In genomic region chr18:64244571-64244970, GRCh38 we compare ENCODE assay signal across 11 cellular contexts.
DNase-seq lines count a peak whose midpoint lies in the region; ATAC-seq and TF ChIP-seq lines count a peak whose summit lies in the region.
"Had no signal": no experiment of that assay in that cellular context is flagged by ENCODE, and none has a peak within 500 bp of the region (broad histone marks: within the 10 kb centered on the region; RNA-seq: fewer than 3 reads in every experiment).

No MANE protein-coding gene starts in this region.

- peak; percentile 48 for DNase-seq in DMS153 (lab: John Stamatoyannopoulos, UW)
- peak; percentile 18 for DNase-seq in HT1080 (ENCODE audit: low read depth)
- DNase-seq in WERI-Rb-1, result peak; percentile 58
- peak; percentile 4 to 80 for DNase-seq in lung microvascular endothelial cell (ENCODE audit: low read depth in 2 of 2)
- DNase-seq in NCI-H226, result no peak
- DNase-seq in COLO668 (lab: John Stamatoyannopoulos, UW; ENCODE audit: unreplicated experiment), result no peak
- DNase-seq: activated T-cell treated with anti-CD3 and anti-CD28 coated beads for 4 hours; islet precursor cell; stimulated activated naive CD8-positive, alpha-beta T cell treated with anti-CD3 and anti-CD28 coated beads, Interleukin-15, amount 100 ng/mL, for 72 hours; T1000 had no signal

- H3K27me3 ChIP-seq in WERI-Rb-1 (ENCODE audit: insufficient read depth, low read depth, severe bottlenecking), result no peaks in the 10 kb centered on the region

- no peak for ATAC-seq in HG02763 (IDR thresholded peaks at IDR 0.05; ENCODE audit: unreplicated experiment)
- ATAC-seq: stimulated activated naive CD8-positive, alpha-beta T cell treated with anti-CD3 and anti-CD28 coated beads, Interleukin-15, amount 100 ng/mL, for 72 hours had no signal

- peak; percentile 61 for TF ChIP-seq CTCF in WERI-Rb-1 (IDR thresholded peaks at IDR 0.05; ENCODE audit: low read depth, low read length)

- H3K27ac ChIP-seq in WERI-Rb-1, result no peak overlapping the region

- H3K4me3 ChIP-seq in WERI-Rb-1 (ENCODE audit: low read depth, low read length), result no peak overlapping the region

- no peaks in the 10 kb centered on the region for H3K36me3 ChIP-seq in WERI-Rb-1

- H3K9me3 ChIP-seq in WERI-Rb-1 (ENCODE audit: severe bottlenecking), result no peaks in the 10 kb centered on the region

Comparison
In these comparisons a context has a peak if more than half of its experiments do, and no peak if none do; other contexts are left out.
1. DNase-seq: peak in DMS153 (single experiment), HT1080 (single experiment), WERI-Rb-1 (single experiment) and lung microvascular endothelial cell (2 of 2); none in NCI-H226 (single experiment) and COLO668 (single experiment).